ENCODE assay signal across 9 cellular contexts in genomic region chr1:234544094-234544579, GRCh38.
DNase-seq lines count a peak whose midpoint lies in the region; ATAC-seq, FAIRE-seq and TF ChIP-seq lines count a peak whose summit lies in the region.
"Had no signal": no experiment of that assay in that cellular context is flagged by ENCODE, and none has a peak within 500 bp of the region (broad histone marks: within the 10 kb centered on the region; RNA-seq: fewer than 3 reads in every experiment).

No MANE protein-coding gene starts in this region.

- no peak overlapping the region for H2AFZ ChIP-seq in keratinocyte (ENCODE audit: control insufficient read depth, low read length)

- peaks cover 44% of the 10 kb centered on the region for H3K4me1 ChIP-seq in keratinocyte (ENCODE audit: control insufficient read depth, extremely low read depth, insufficient read depth, low read length)

- H3K27me3 ChIP-seq in brain microvascular endothelial cell (replicated peaks) (no peaks in the 10 kb centered on the region), keratinocyte (ENCODE audit: control insufficient read depth, extremely low read depth, insufficient read depth, low read length) (no peaks in the 10 kb centered on the region)

- peak overlapping the region; percentile 34 for H3K4me2 ChIP-seq in keratinocyte (ENCODE audit: control insufficient read depth, extremely low read depth, insufficient read depth, low read depth, low read length)

- DNase-seq in AG09319 (ENCODE audit: extremely low read depth, low read depth), result peak; percentile 52
- DNase-seq in KBM-7, result peak; percentile 67
- peak; percentile 91 for DNase-seq in SK-N-DZ (ENCODE audit: low spot score)
- peak; percentile 96 for DNase-seq in brain microvascular endothelial cell
- DNase-seq in keratinocyte (ENCODE audit: low read depth, low spot score), result no peak
- peak; percentile 22 to 39 (median 26) for DNase-seq in stimulated activated CD4-positive, alpha-beta T cell treated with anti-CD3 and anti-CD28 coated beads, Interleukin-12 subunit alpha, Interleukin-12 subunit beta, amount 100 ng/mL, for 48 hours (ENCODE audit: low read depth in 2 of 3, low spot score in 1 of 3)

- H3K9ac ChIP-seq in keratinocyte (ENCODE audit: control insufficient read depth, extremely low read depth, insufficient read depth, low read length), result peak overlapping the region; percentile 40

- no peaks in the 10 kb centered on the region for H4K20me1 ChIP-seq in keratinocyte (ENCODE audit: control insufficient read depth, extremely low read depth, insufficient read depth, low read length)

- in situ Hi-C loops in KBM-7 (cut with MboI; ENCODE audit: low pct_unique_long_range_greater_than_20kb, low sequenced_read_pairs), result no loop called here
- in situ Hi-C loops in brain microvascular endothelial cell (cut with HindIII; ENCODE audit: low pct_ligation_motif_present, low sequenced_read_pairs), result no loop called here

- FAIRE-seq in keratinocyte (lab: Jason Lieb, UNC), result peak; percentile 73
- FAIRE-seq: GM18507 had no signal

- H3K27ac ChIP-seq in brain microvascular endothelial cell (peak overlapping the region; percentile 55), keratinocyte (ENCODE audit: control insufficient read depth, insufficient read depth, low read length) (peak overlapping the region; percentile 58)

- H3K9me3 ChIP-seq in keratinocyte (ENCODE audit: control insufficient read depth, low read depth, low read length), result no peaks in the 10 kb centered on the region

- H3K9me1 ChIP-seq in keratinocyte (ENCODE audit: control insufficient read depth, extremely low read depth, insufficient read depth, low read length), result no peaks in the 10 kb centered on the region

- no peaks in the 10 kb centered on the region for H3K79me2 ChIP-seq in keratinocyte (ENCODE audit: control insufficient read depth, insufficient read depth, low read length)

- dilution Hi-C loops in keratinocyte (cut with MboI; ENCODE audit: extremely low pct_ligation_motif_present, low sequenced_read_pairs), result no loop called here

- H3K4me3 ChIP-seq in brain microvascular endothelial cell (ENCODE audit: low read depth, low read length) (no peak overlapping the region), keratinocyte (ENCODE audit: control insufficient read depth in 2 of 3, extremely low read depth in 1 of 3, insufficient read depth in 2 of 3, low read depth in 1 of 3, low read length in 3 of 3) (no peak overlapping the region)

- TF ChIP-seq CTCF in AG09319 (IDR thresholded peaks at IDR 0.05; ENCODE audit: low read depth, low read length) (no peak), brain microvascular endothelial cell (IDR thresholded peaks at IDR 0.05; ENCODE audit: low read depth, low read length, missing control alignments) (no peak), keratinocyte (optimal IDR thresholded peaks at IDR 0.05 in 1 of 3, IDR thresholded peaks at IDR 0.05 in 1 of 3, conservative IDR thresholded peaks at IDR 0.05 in 1 of 3; ENCODE audit: extremely low read depth in 1 of 3, insufficient read depth in 2 of 3, low read length in 3 of 3) (no peak)

- H3K36me3 ChIP-seq in brain microvascular endothelial cell (replicated peaks) (no peaks in the 10 kb centered on the region), keratinocyte (ENCODE audit: control insufficient read depth in 2 of 2, extremely low read depth in 1 of 2, insufficient read depth in 2 of 2, low read length in 2 of 2) (no peaks in the 10 kb centered on the region)

- ATAC-seq in HG02623 (IDR thresholded peaks at IDR 0.05; ENCODE audit: unreplicated experiment), result no peak
- ATAC-seq in GM18868 (IDR thresholded peaks at IDR 0.05; ENCODE audit: unreplicated experiment), result no peak
